ENCODE assay signal across 8 cellular contexts in genomic region chr17:50719144-50719923, GRCh38. TPM values are rescaled to one million over a fixed set of nuclear protein-coding genes. Genes with fewer than 3 reads are reported as not detected.
DNase-seq lines count a peak whose midpoint lies in the region; ATAC-seq and TF ChIP-seq lines count a peak whose summit lies in the region.

A gene with protein sequence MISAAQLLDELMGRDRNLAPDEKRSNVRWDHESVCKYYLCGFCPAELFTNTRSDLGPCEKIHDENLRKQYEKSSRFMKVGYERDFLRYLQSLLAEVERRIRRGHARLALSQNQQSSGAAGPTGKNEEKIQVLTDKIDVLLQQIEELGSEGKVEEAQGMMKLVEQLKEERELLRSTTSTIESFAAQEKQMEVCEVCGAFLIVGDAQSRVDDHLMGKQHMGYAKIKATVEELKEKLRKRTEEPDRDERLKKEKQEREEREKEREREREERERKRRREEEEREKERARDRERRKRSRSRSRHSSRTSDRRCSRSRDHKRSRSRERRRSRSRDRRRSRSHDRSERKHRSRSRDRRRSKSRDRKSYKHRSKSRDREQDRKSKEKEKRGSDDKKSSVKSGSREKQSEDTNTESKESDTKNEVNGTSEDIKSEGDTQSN (plus strand): TSS chr17:50719603. CDS start chr17:50719733, 130 bp downstream.

- ATAC-seq in GM19328 (IDR thresholded peaks at IDR 0.05; ENCODE audit: unreplicated experiment): peak; percentile 81
- ATAC-seq in HG03469 (IDR thresholded peaks at IDR 0.05; ENCODE audit: unreplicated experiment): peak; percentile 80

- peak; percentile 66 for DNase-seq in BJ (ENCODE audit: low read depth)
- peak; percentile 91 to 98 for DNase-seq in NCI-H526 (lab: John Stamatoyannopoulos, UW)
- DNase-seq in activated CD4-positive, alpha-beta T cell treated with anti-CD3 and anti-CD28 coated beads for 48 hours: peak; percentile 96
- DNase-seq in left kidney (ENCODE audit: low read depth, low spot score): peak; percentile 98
- peak; percentile 94 for DNase-seq in stimulated activated CD4-positive, alpha-beta T cell treated with anti-CD3 and anti-CD28 coated beads, Interleukin-1b, Interleukin-23, amount 100 ng/mL, for 48 hours

- no peaks in the 10 kb centered on the region for H3K27me3 ChIP-seq in BJ (ENCODE audit: control insufficient read depth, insufficient read depth, low read length)

- POLR2A ChIA-PET in BJ (lab: Charles Lee): no interaction called here

- H3K4me3 ChIP-seq in BJ (ENCODE audit: low read depth, low read length): peak within 1 kb of the TSS; percentile 96

- H3K36me3 ChIP-seq in BJ (ENCODE audit: control insufficient read depth, insufficient read depth, low read length): no peaks in the 10 kb centered on the region

- TF ChIP-seq CTCF in BJ (IDR thresholded peaks at IDR 0.05; ENCODE audit: insufficient read depth, low read depth, low read length): no peak

- CTCF ChIA-PET in BJ (lab: Yijun Ruan, JAX): interaction anchor here (0.7 to 1.5 kb wide), 2 partner anchors 14 to 89 kb away, joined by 3 to 4 read pairs; no protein-coding TSS in a partner anchor

- peak within 1 kb of the TSS; percentile 95 for H3K27ac ChIP-seq in cingulate gyrus (ENCODE audit: low read depth, low read length)

RNA-seq across cellular contexts. Expression of the gene that starts here (rescaled TPM):
- polyA plus RNA-seq in BJ (2011; rRNA removed): 55.6 and 63.2 TPM in 2 replicates
- 7.6 and 8.8 TPM in 2 replicates for polyA minus RNA-seq in BJ (2011; rRNA and poly(A)+ RNA removed)

Comparison
In these comparisons a context has a peak if more than half of its experiments do, and no peak if none do; other contexts are left out.
1. Peak in every context shown above with its lines: DNase-seq, ATAC-seq, H3K4me3 ChIP-seq and H3K27ac ChIP-seq.